Comparison of ENCODE assay signal across 1 cellular context in the genomic region with DNA sequence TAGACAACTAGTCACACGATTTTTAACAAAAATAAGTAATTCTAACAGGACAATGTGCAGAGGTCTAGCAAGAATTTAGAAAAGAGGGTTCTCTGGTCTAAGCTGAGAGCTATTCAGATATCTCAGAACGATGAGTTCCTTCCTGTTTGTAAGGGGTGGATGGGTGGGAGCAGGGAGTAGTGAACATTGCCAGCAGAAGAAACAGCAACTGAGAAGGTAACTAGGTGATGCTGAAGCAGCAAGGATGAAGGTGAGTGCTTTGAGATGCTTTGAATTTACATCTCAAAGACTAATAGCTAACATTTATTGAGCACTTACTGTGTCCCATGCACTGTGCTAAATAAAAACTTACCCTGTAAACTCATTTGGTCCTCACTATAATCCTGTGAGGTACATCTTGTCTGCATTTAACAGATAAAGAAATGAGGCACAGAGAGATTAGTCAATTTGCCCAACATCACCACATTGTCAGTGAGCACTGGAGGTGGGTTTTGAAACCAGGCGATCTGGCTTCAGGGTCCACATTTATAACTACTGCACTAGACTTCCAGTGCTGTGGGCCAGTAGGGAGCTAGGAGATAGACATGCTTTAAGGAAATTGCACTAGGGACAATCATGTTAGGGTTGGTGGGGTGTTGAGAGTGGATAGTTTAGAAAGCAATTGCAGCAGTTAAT.
TF ChIP-seq lines count a peak whose summit lies in the region.

No MANE protein-coding gene starts in this region.

TF ChIP-seq in HepG2, 621 proteins besides CTCF, POLR2A, EP300 and RAD21:
- TF ChIP-seq ZNF609 (CRISPR knock-in tag; IDR thresholded peaks at IDR 0.05; ENCODE audit: borderline replicate concordance) (no peak), ATF4 (CRISPR knock-in tag; IDR thresholded peaks at IDR 0.05) (0 out of 4 replicates have a peak, but pooled peaks of 1 of the 2 experiments have one; percentile 15)
